ENCODE assay signal across 1 cellular context in genomic region chr14:39432619-39433451, GRCh38.
TF ChIP-seq lines count a peak whose summit lies in the region.

No MANE protein-coding gene starts in this region.

TF ChIP-seq in HepG2, 621 proteins besides CTCF, POLR2A, EP300 and RAD21 (continued from another document and continues in another):
- TF ChIP-seq PRDM4 (CRISPR knock-in tag; IDR thresholded peaks at IDR 0.05; ENCODE audit: borderline replicate concordance) = no peak
- TF ChIP-seq HOMEZ (CRISPR knock-in tag; IDR thresholded peaks at IDR 0.05; ENCODE audit: low read depth) = peak; percentile 88; the same call in 1 of the 2 replicates
- TF ChIP-seq ZNF12 (CRISPR knock-in tag; IDR thresholded peaks at IDR 0.05) = peak; percentile 44
- peak; percentile 80 for TF ChIP-seq FOXO1 (CRISPR knock-in tag; IDR thresholded peaks at IDR 0.05)
- TF ChIP-seq PREB (CRISPR knock-in tag; IDR thresholded peaks at IDR 0.05) = peak; percentile 94; the same call in 1 of the 2 replicates
- 0 out of 2 replicates have a peak, but pooled peaks have one; percentile 13 for TF ChIP-seq U2AF2 (IDR thresholded peaks at IDR 0.05; ENCODE audit: low read depth, low read length)
- no peak for TF ChIP-seq CSRNP2 (CRISPR knock-in tag; conservative IDR thresholded peaks at IDR 0.05; ENCODE audit: low read depth)
- TF ChIP-seq ARID4A (CRISPR knock-in tag; IDR thresholded peaks at IDR 0.05; ENCODE audit: borderline replicate concordance) = peak; percentile 97
- TF ChIP-seq ZNF20 (CRISPR knock-in tag; IDR thresholded peaks at IDR 0.05) = 0 out of 2 replicates have a peak, but pooled peaks have one; percentile 28
- peak; percentile 85 for TF ChIP-seq TEAD3 (CRISPR knock-in tag; optimal IDR thresholded peaks at IDR 0.05; ENCODE audit: borderline replicate concordance)
- peak; percentile 90 for TF ChIP-seq ZNF746 (CRISPR knock-in tag; IDR thresholded peaks at IDR 0.05)
- peak; percentile 92 for TF ChIP-seq ZNF44 (CRISPR knock-in tag; IDR thresholded peaks at IDR 0.05)
- TF ChIP-seq RERE (CRISPR knock-in tag; IDR thresholded peaks at IDR 0.05; ENCODE audit: low read depth) = peak; percentile 24; the same call in 1 of the 2 replicates
- TF ChIP-seq NR2F6 (IDR thresholded peaks at IDR 0.05) = no peak
- peak; percentile 81 for TF ChIP-seq NR2F6 (CRISPR knock-in tag; IDR thresholded peaks at IDR 0.05)
- no peak; the same call in 1 of the 2 replicates for TF ChIP-seq ZKSCAN8 (CRISPR knock-in tag; IDR thresholded peaks at IDR 0.05; ENCODE audit: borderline replicate concordance)
- 0 out of 2 replicates have a peak, but pooled peaks have one; percentile 41 for TF ChIP-seq SMARCC2 (IDR thresholded peaks at IDR 0.05)
- no peak; the same call in 1 of the 2 replicates for TF ChIP-seq ZNF30 (CRISPR knock-in tag; IDR thresholded peaks at IDR 0.05)
- no peak for TF ChIP-seq PRPF4 (IDR thresholded peaks at IDR 0.05; ENCODE audit: low read depth, low read length, poor library complexity, severe bottlenecking)
- peak; percentile 64 for TF ChIP-seq PHF20 (CRISPR knock-in tag; IDR thresholded peaks at IDR 0.05)
- TF ChIP-seq RBFOX2 (IDR thresholded peaks at IDR 0.05; ENCODE audit: low read depth, low read length) = peak; percentile 82
- TF ChIP-seq ZNF589 (CRISPR knock-in tag; conservative IDR thresholded peaks at IDR 0.05) = peak; percentile 69
- no peak for TF ChIP-seq PHF5A (CRISPR knock-in tag; IDR thresholded peaks at IDR 0.05; ENCODE audit: low read depth, unreplicated experiment)
- TF ChIP-seq ZHX1 (CRISPR knock-in tag; IDR thresholded peaks at IDR 0.05; ENCODE audit: low read depth) = no peak
- peak; percentile 98 for TF ChIP-seq NCOA1 (CRISPR knock-in tag; IDR thresholded peaks at IDR 0.05)
- no peak for TF ChIP-seq HOXA7 (CRISPR knock-in tag; IDR thresholded peaks at IDR 0.05)
- TF ChIP-seq MYNN (CRISPR knock-in tag; IDR thresholded peaks at IDR 0.05; ENCODE audit: low read depth) = peak; percentile 73
- TF ChIP-seq PATZ1 (CRISPR knock-in tag; IDR thresholded peaks at IDR 0.05) = peak; percentile 99
- peak; percentile 52; the same call in 1 of the 2 replicates for TF ChIP-seq ZNF143 (CRISPR knock-in tag; IDR thresholded peaks at IDR 0.05)
- peak; percentile 59; the same call in 1 of the 2 replicates for TF ChIP-seq ZFP1 (CRISPR knock-in tag; IDR thresholded peaks at IDR 0.05)
- TF ChIP-seq MNT (IDR thresholded peaks at IDR 0.05) = peak; percentile 37; the same call in 1 of the 2 replicates
- TF ChIP-seq NFE2 (CRISPR knock-in tag; IDR thresholded peaks at IDR 0.05) = no peak
- peak; percentile 67; the same call in 1 of the 2 replicates for TF ChIP-seq NCOA2 (CRISPR knock-in tag; IDR thresholded peaks at IDR 0.05)
